Comparison of ENCODE assay signal across 25 cellular contexts in the genomic region with DNA sequence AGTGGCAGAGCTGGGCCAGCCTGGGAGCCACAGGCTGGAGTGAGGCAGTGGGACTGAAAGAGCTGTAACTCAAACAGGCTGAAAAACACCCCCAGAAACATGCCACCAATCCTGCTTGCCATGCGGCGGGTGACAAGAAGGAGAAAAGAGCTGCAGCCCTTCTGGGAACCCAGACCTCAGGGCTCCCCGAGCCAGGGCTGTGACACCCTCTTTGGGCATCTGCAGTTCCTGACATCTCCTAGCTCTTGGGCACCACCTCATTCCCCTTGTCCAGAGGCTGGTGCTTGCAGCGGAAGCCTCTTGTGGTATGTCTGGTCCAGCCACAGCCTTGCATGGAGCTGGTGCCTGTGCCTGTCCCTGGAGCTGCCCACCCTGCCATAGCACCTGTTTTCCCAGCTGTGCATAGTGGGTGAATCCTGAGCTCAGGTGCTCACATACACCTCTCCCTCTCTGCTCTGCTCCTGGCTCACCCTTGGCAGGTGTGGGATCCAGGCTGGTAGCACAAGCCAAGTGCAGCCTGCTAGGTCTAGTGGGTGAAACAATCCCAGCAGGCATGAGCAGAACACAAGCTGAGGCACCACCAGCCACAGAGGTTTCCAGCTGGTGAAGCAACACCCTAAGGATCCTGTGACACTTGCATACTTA.
A peak's percentile ranks its signal among the peaks of the same experiment; 100 is the strongest.
DNase-seq lines count a peak whose midpoint lies in the region; ATAC-seq, FAIRE-seq and TF ChIP-seq lines count a peak whose summit lies in the region.
"Had no signal": no experiment of that assay in that cellular context is flagged by ENCODE, and none has a peak within 500 bp of the region (broad histone marks: within the 10 kb centered on the region; RNA-seq: fewer than 3 reads in every experiment).

No MANE protein-coding gene starts in this region.

- peaks cover 9 to 14% of the 10 kb centered on the region in 2 donors for H3K9me3 Mint-ChIP-seq in stimulated activated naive CD8-positive, alpha-beta T cell treated with anti-CD3 and anti-CD28 coated beads, Interleukin-15, amount 100 ng/mL, for 72 hours
- peaks cover 10% of the 10 kb centered on the region for H3K9me3 Mint-ChIP-seq in stimulated activated effector memory CD8-positive, alpha-beta T cell treated with anti-CD3 and anti-CD28 coated beads, Interleukin-12 subunit alpha, Interleukin-12 subunit beta, amount 100 ng/mL, for 72 hours
- peaks cover 8% of the 10 kb centered on the region for H3K9me3 Mint-ChIP-seq in activated T-cell treated with anti-CD3 and anti-CD28 coated beads, Interleukin-2, amount 50 U/mL, for 4 hours

- no peaks in the 10 kb centered on the region for H3K36me3 ChIP-seq in kidney (ENCODE audit: control insufficient read depth in 1 of 2, insufficient read depth in 2 of 2, low read length in 2 of 2)
- H3K36me3 ChIP-seq: BLaER1, HAP-1 had no signal

- H3K4me3 Mint-ChIP-seq in stimulated activated naive CD8-positive, alpha-beta T cell treated with anti-CD3 and anti-CD28 coated beads, Interleukin-15, amount 100 ng/mL, for 72 hours: no peak overlapping the region
- no peak overlapping the region for H3K4me3 Mint-ChIP-seq in stimulated activated effector memory CD8-positive, alpha-beta T cell treated with anti-CD3 and anti-CD28 coated beads, Interleukin-12 subunit alpha, Interleukin-12 subunit beta, amount 100 ng/mL, for 72 hours
- H3K4me3 Mint-ChIP-seq in activated T-cell treated with anti-CD3 and anti-CD28 coated beads, Interleukin-2, amount 50 U/mL, for 4 hours: no peak overlapping the region
- H3K4me3 Mint-ChIP-seq: B cell; CD4-positive, CD25-positive, alpha-beta regulatory T cell; CD8-positive, alpha-beta T cell; GM23338; HFFc6 had no signal

- no peaks in the 10 kb centered on the region for H3K4me1 ChIP-seq in kidney (ENCODE audit: control insufficient read depth in 1 of 2, insufficient read depth in 1 of 2, low read depth in 1 of 2, low read length in 2 of 2)
- H3K4me1 ChIP-seq: BLaER1, Caco-2, HAP-1 had no signal

- intact Hi-C loops in kidney (cut with DNase I): no loop called here

- TF ChIP-seq CTCF in kidney (IDR thresholded peaks at IDR 0.05; ENCODE audit: borderline replicate concordance, extremely low read depth, insufficient read depth): no peak

- ATAC-seq in stimulated activated naive CD8-positive, alpha-beta T cell treated with anti-CD3 and anti-CD28 coated beads, Interleukin-15, Interleukin-2, amounts not matched to agents 100 U/mL and 50 U/mL, for 24 hours: peak; percentile 36
- ATAC-seq in stimulated activated naive CD8-positive, alpha-beta T cell treated with anti-CD3 and anti-CD28 coated beads, Interleukin-15, amount 100 ng/mL, for 72 hours: no peak
- peak; percentile 36 for ATAC-seq in stimulated activated effector memory CD8-positive, alpha-beta T cell treated with anti-CD3 and anti-CD28 coated beads, Interleukin-12 subunit alpha, Interleukin-12 subunit beta, amount 100 ng/mL, for 72 hours
- ATAC-seq in esophagus mucosa: no peak
- ATAC-seq in HG03025 (IDR thresholded peaks at IDR 0.05; ENCODE audit: low FRiP score, unreplicated experiment): no peak
- no peak for ATAC-seq in activated T-cell treated with anti-CD3 and anti-CD28 coated beads, Interleukin-2, amount 50 U/mL, for 4 hours
- ATAC-seq: CD8-positive, alpha-beta T cell; GM12878; GM23338 had no signal

- no peaks in the 10 kb centered on the region for H3K27me3 Mint-ChIP-seq in stimulated activated naive CD8-positive, alpha-beta T cell treated with anti-CD3 and anti-CD28 coated beads, Interleukin-15, amount 100 ng/mL, for 72 hours
- no peaks in the 10 kb centered on the region for H3K27me3 Mint-ChIP-seq in activated T-cell treated with anti-CD3 and anti-CD28 coated beads, Interleukin-2, amount 50 U/mL, for 4 hours (ENCODE audit: low read depth)
- H3K27me3 Mint-ChIP-seq: B cell; CD4-positive, CD25-positive, alpha-beta regulatory T cell had no signal

- H3K27ac ChIP-seq in kidney (ENCODE audit: low read depth in 2 of 2, low read length in 2 of 2): no peak overlapping the region
- H3K27ac ChIP-seq: 22Rv1, BLaER1, C4-2B had no signal

- no peak overlapping the region for H3K4me3 ChIP-seq in kidney (ENCODE audit: low read length in 2 of 2)
- H3K4me3 ChIP-seq: BLaER1, GM12878, GM23338, HAP-1 had no signal

- H3K4me1 Mint-ChIP-seq in stimulated activated naive CD8-positive, alpha-beta T cell treated with anti-CD3 and anti-CD28 coated beads, Interleukin-15, amount 100 ng/mL, for 72 hours: no peaks in the 10 kb centered on the region
- H3K4me1 Mint-ChIP-seq in stimulated activated effector memory CD8-positive, alpha-beta T cell treated with anti-CD3 and anti-CD28 coated beads, Interleukin-12 subunit alpha, Interleukin-12 subunit beta, amount 100 ng/mL, for 72 hours: no peaks in the 10 kb centered on the region
- no peaks in the 10 kb centered on the region for H3K4me1 Mint-ChIP-seq in activated T-cell treated with anti-CD3 and anti-CD28 coated beads, Interleukin-2, amount 50 U/mL, for 4 hours (ENCODE audit: low read depth)
- H3K4me1 Mint-ChIP-seq: B cell; CD4-positive, CD25-positive, alpha-beta regulatory T cell; GM23338 had no signal

- no peak for FAIRE-seq in kidney (lab: Jason Lieb, UNC)
- FAIRE-seq: A204.1, G401.6, GM12878, GM19239, H54 had no signal

- H3K9ac ChIP-seq in kidney (ENCODE audit: low read length in 2 of 2): no peak overlapping the region
- H3K9ac ChIP-seq: BLaER1 had no signal

- DNase-seq in stimulated activated naive CD8-positive, alpha-beta T cell treated with anti-CD3 and anti-CD28 coated beads, Interleukin-15, Interleukin-2, amounts not matched to agents 100 U/mL and 50 U/mL, for 24 hours: no peak
- no peak for DNase-seq in stimulated activated naive CD8-positive, alpha-beta T cell treated with anti-CD3 and anti-CD28 coated beads, Interleukin-15, amount 100 ng/mL, for 72 hours
- DNase-seq in kidney: peak; percentile 44
- no peak for DNase-seq in stimulated activated effector memory CD8-positive, alpha-beta T cell treated with anti-CD3 and anti-CD28 coated beads, Interleukin-12 subunit alpha, Interleukin-12 subunit beta, amount 100 ng/mL, for 72 hours (ENCODE audit: low spot score in 2 of 2)
- no peak for DNase-seq in NCI-H1417 (lab: John Stamatoyannopoulos, UW)
- no peak for DNase-seq in activated T-cell treated with anti-CD3 and anti-CD28 coated beads, Interleukin-2, amount 50 U/mL, for 4 hours
- DNase-seq: Caco-2; CD4-positive, CD25-positive, alpha-beta regulatory T cell; CD8-positive, alpha-beta T cell; DMS153; DND-41; HFFc6 had no signal

- H3K36me3 Mint-ChIP-seq in stimulated activated effector memory CD8-positive, alpha-beta T cell treated with anti-CD3 and anti-CD28 coated beads, Interleukin-12 subunit alpha, Interleukin-12 subunit beta, amount 100 ng/mL, for 72 hours: no peaks in the 10 kb centered on the region
- H3K36me3 Mint-ChIP-seq in activated T-cell treated with anti-CD3 and anti-CD28 coated beads, Interleukin-2, amount 50 U/mL, for 4 hours (ENCODE audit: insufficient read depth): no peaks in the 10 kb centered on the region
- H3K36me3 Mint-ChIP-seq: CD4-positive, CD25-positive, alpha-beta regulatory T cell; CD8-positive, alpha-beta T cell had no signal

- peaks cover 0 to 3% of the 10 kb centered on the region in 2 donors for H3K9me3 ChIP-seq in kidney (ENCODE audit: control insufficient read depth in 1 of 2, low read length in 2 of 2)
- H3K9me3 ChIP-seq: Caco-2, HAP-1 had no signal

- peak overlapping the region in 1 of 2 donors; percentile 71 for H3K27ac Mint-ChIP-seq in stimulated activated naive CD8-positive, alpha-beta T cell treated with anti-CD3 and anti-CD28 coated beads, Interleukin-15, amount 100 ng/mL, for 72 hours
- H3K27ac Mint-ChIP-seq in stimulated activated effector memory CD8-positive, alpha-beta T cell treated with anti-CD3 and anti-CD28 coated beads, Interleukin-12 subunit alpha, Interleukin-12 subunit beta, amount 100 ng/mL, for 72 hours: no peak overlapping the region
- H3K27ac Mint-ChIP-seq: B cell; CD4-positive, CD25-positive, alpha-beta regulatory T cell; CD8-positive, alpha-beta T cell; GM23338; HFFc6 had no signal

Comparison
In these comparisons a context has a peak if more than half of its experiments do, and no peak if none do; other contexts are left out.
1. ATAC-seq: peak in stimulated activated naive CD8-positive, alpha-beta T cell treated with anti-CD3 and anti-CD28 coated beads, Interleukin-15, Interleukin-2, amounts not matched to agents 100 U/mL and 50 U/mL, for 24 hours (single experiment) and stimulated activated effector memory CD8-positive, alpha-beta T cell treated with anti-CD3 and anti-CD28 coated beads, Interleukin-12 subunit alpha, Interleukin-12 subunit beta, amount 100 ng/mL, for 72 hours (single experiment); none in stimulated activated naive CD8-positive, alpha-beta T cell treated with anti-CD3 and anti-CD28 coated beads, Interleukin-15, amount 100 ng/mL, for 72 hours (single experiment), esophagus mucosa (single experiment), HG03025 (single experiment) and activated T-cell treated with anti-CD3 and anti-CD28 coated beads, Interleukin-2, amount 50 U/mL, for 4 hours (0 of 2).